In the genomic region with DNA sequence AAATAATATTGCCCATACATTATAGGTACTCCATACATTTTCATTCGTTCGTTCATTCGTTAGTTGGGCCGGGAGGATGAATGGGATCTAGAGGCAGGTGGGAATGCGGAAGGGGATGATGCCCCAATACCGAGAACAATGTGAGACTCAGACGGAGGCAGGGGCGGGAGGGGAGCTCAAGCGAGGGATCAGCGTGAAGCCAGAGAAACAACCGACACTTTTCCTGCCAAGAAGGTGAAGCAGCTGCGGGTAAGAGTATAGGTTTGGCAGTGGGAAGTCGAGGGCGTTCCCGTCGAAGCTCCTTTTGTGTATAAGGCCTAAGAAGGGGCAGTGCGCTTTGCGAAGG, we compare ENCODE assay signal across 8 cellular contexts. TPM values are rescaled to one million over a fixed set of nuclear protein-coding genes. Genes with fewer than 3 reads are reported as not detected.
DNase-seq lines count a peak whose midpoint lies in the region; ATAC-seq and TF ChIP-seq lines count a peak whose summit lies in the region.

No MANE protein-coding gene starts in this region.

- ATAC-seq in esophagus mucosa = no peak

- H3K9me3 ChIP-seq in esophagus squamous epithelium = no peaks in the 10 kb centered on the region
- H3K9me3 ChIP-seq in prostate gland = no peaks in the 10 kb centered on the region

- peak overlapping the region; percentile 11; the same call in 1 of the 2 replicates for H3K4me3 ChIP-seq in GM08714 (ENCODE audit: low read length)
- peak overlapping the region; percentile 59 to 89 (median 72) for H3K4me3 ChIP-seq in esophagus squamous epithelium
- peak overlapping the region; percentile 67 to 76 for H3K4me3 ChIP-seq in prostate gland

- H3K27ac ChIP-seq in RWPE1 (peak overlapping the region; percentile 98), esophagus squamous epithelium (peak overlapping the region; percentile 85 to 96 (median 88)), prostate gland (peak overlapping the region; percentile 97)

- H3K27me3 ChIP-seq in esophagus squamous epithelium (peaks cover 0 to 18% (median 0%) of the 10 kb centered on the region in 4 donors), prostate gland (replicated peaks; ENCODE audit: insufficient read depth) (no peaks in the 10 kb centered on the region)

- DNase-seq in RWPE1 (ENCODE audit: low spot score) (no peak), esophagus squamous epithelium (lab: John Stamatoyannopoulos, UW) (no peak), prostate gland (ENCODE audit: low spot score) (no peak), SW480 (ENCODE audit: low spot score) (no peak), NCI-H1092 (lab: John Stamatoyannopoulos, UW) (no peak)
- DNase-seq in effector CD8-positive, alpha-beta T cell (lab: John Stamatoyannopoulos, UW) = no peak

- no peak for TF ChIP-seq CTCF in RWPE1 (conservative IDR thresholded peaks at IDR 0.05; ENCODE audit: low read depth)
- TF ChIP-seq CTCF in esophagus squamous epithelium (IDR thresholded peaks at IDR 0.05) = no peak
- no peak for TF ChIP-seq CTCF in prostate gland (IDR thresholded peaks at IDR 0.05)

- CTCF ChIA-PET in RWPE1 (lab: Yijun Ruan, JAX) = interaction anchor here (0.5 to 4.0 kb wide), 25 partner anchors 8 to 1699 kb away, joined by 3 to 79 read pairs (median 3); no protein-coding TSS in a partner anchor

- TF ChIP-seq POLR2A in esophagus squamous epithelium (IDR thresholded peaks at IDR 0.05) = no peak
- no peak for TF ChIP-seq POLR2A in prostate gland (IDR thresholded peaks at IDR 0.05)

- POLR2A ChIA-PET in RWPE1 (lab: Yijun Ruan, JAX; ENCODE audit: low non-redundant PET) = no interaction called here

- WGBS in esophagus squamous epithelium, 2 donors = 13% methylated on average over 18 of the region's 18 CpGs
- WGBS in prostate gland = 4% methylated on average over 18 of the region's 18 CpGs

- peaks cover 4 to 57% (median 35%) of the 10 kb centered on the region in 3 donors for H3K4me1 ChIP-seq in esophagus squamous epithelium
- H3K4me1 ChIP-seq in prostate gland (replicated peaks) = peaks cover 6% of the 10 kb centered on the region

- intact Hi-C loops in esophagus squamous epithelium (cut with DNase I) (loop anchor here (2.0 kb wide), 1 partner anchor 28 kb away; no protein-coding TSS in a partner anchor), prostate gland (cut with DNase I) (loop anchor here (1.0 to 5.0 kb wide), 2 partner anchors 28 to 85 kb away; no protein-coding TSS in a partner anchor)

- H3K36me3 ChIP-seq in esophagus squamous epithelium (no peaks in the 10 kb centered on the region), prostate gland (no peaks in the 10 kb centered on the region)

RNA-seq across cellular contexts. Expression of a gene that starts 1.1 kb away (rescaled TPM):
- 10 to 100 TPM in 1 of 4 donors, 1 to 10 TPM in 3; 3.2 to 23.1 (median 5.4) TPM for total RNA-seq in esophagus squamous epithelium
- total RNA-seq in prostate gland = 10 to 100 TPM; 34.0 to 66.9 TPM
- 5.4 TPM for total RNA-seq in esophagus mucosa

RNA-seq across cellular contexts. Expression of a gene that starts 34.8 kb away (rescaled TPM):
- 1 to 10 TPM in 3 of 4 donors, under 1 TPM in 1; 0.26 to 3.6 (median 1.3) TPM for total RNA-seq in esophagus squamous epithelium
- 1 to 10 TPM in 1 of 2 donors, under 1 TPM in 1; 0.64 to 3.5 TPM for total RNA-seq in prostate gland
- 1.0 TPM for total RNA-seq in esophagus mucosa

Comparison
In these comparisons a context has a peak if more than half of its experiments do, and no peak if none do; other contexts are left out.
1. H3K4me3 ChIP-seq: peak in every context shown above with its lines; median percentile 72 in esophagus squamous epithelium; 72 in prostate gland; 11 in GM08714.